ENCODE assay signal across 24 cellular contexts in genomic region chr1:228542981-228543380, GRCh38. TPM values are rescaled to one million over a fixed set of nuclear protein-coding genes. Genes with fewer than 3 reads are reported as not detected.
DNase-seq lines count a peak whose midpoint lies in the region; FAIRE-seq and TF ChIP-seq lines count a peak whose summit lies in the region.
"Had no signal": no experiment of that assay in that cellular context is flagged by ENCODE, and none has a peak within 500 bp of the region (broad histone marks: within the 10 kb centered on the region; RNA-seq: fewer than 3 reads in every experiment).

No MANE protein-coding gene starts in this region.

- intact Hi-C loops in cardiac septum (cut with DNase I) = no loop called here
- intact Hi-C loops in left ventricle myocardium inferior (cut with micrococcal nuclease) = no loop called here
- intact Hi-C loops in spleen (cut with DNase I; ENCODE audit: low total_unique reads) = no loop called here

- H3K36me3 Mint-ChIP-seq in chondrocyte (ENCODE audit: low read depth) = no peaks in the 10 kb centered on the region
- H3K36me3 Mint-ChIP-seq: CD8-positive, alpha-beta memory T cell had no signal

- H3K4me1 Mint-ChIP-seq in chondrocyte (ENCODE audit: low read depth) = no peaks in the 10 kb centered on the region
- H3K4me1 Mint-ChIP-seq: B cell; CD8-positive, alpha-beta memory T cell; GM23338 had no signal

- no peak overlapping the region for H3K4me3 Mint-ChIP-seq in chondrocyte (ENCODE audit: unreplicated experiment)
- H3K4me3 Mint-ChIP-seq: B cell; CD4-positive, alpha-beta T cell; CD8-positive, alpha-beta memory T cell; GM23338; H9; HFFc6 had no signal

- TF ChIP-seq POLR2A in spleen (IDR thresholded peaks at IDR 0.05) = no peak
- no peak for TF ChIP-seq POLR2A in GM12892 (IDR thresholded peaks at IDR 0.05; ENCODE audit: low read depth, low read length)

- WGBS in spleen, 5 donors = 61 to 74% (median 65%) methylated on average over 5 of the region's 5 CpGs

- H3K4me1 ChIP-seq in left ventricle myocardium inferior = peaks cover 13% of the 10 kb centered on the region
- no peaks in the 10 kb centered on the region for H3K4me1 ChIP-seq in spleen
- H3K4me1 ChIP-seq: BLaER1 had no signal

- H3K27ac ChIP-seq in left ventricle myocardium inferior (replicated peaks) = no peak overlapping the region
- no peak overlapping the region for H3K27ac ChIP-seq in spleen
- H3K27ac ChIP-seq: 22Rv1, BLaER1, C4-2B had no signal

- no peak for FAIRE-seq in GM12892 (lab: Jason Lieb, UNC)
- FAIRE-seq: A204.1, D721Med, GM12878, GM18507 had no signal

- H3K36me3 ChIP-seq in left ventricle myocardium inferior (no peaks in the 10 kb centered on the region), spleen (no peaks in the 10 kb centered on the region)
- H3K36me3 ChIP-seq: BLaER1 had no signal

- TF ChIP-seq CTCF in left ventricle myocardium inferior (IDR thresholded peaks at IDR 0.05; ENCODE audit: borderline replicate concordance) = no peak
- no peak for TF ChIP-seq CTCF in chondrocyte (IDR thresholded peaks at IDR 0.05)
- TF ChIP-seq CTCF in spleen (IDR thresholded peaks at IDR 0.05 in 8 of 11, conservative IDR thresholded peaks at IDR 0.05 in 3 of 11) = no peak

- H3K9me3 ChIP-seq in left ventricle myocardium inferior (replicated peaks) (peaks cover 5% of the 10 kb centered on the region), spleen (peaks cover 0 to 11% (median 0%) of the 10 kb centered on the region in 8 donors)

- H3K27ac Mint-ChIP-seq in chondrocyte (ENCODE audit: unreplicated experiment) = no peak overlapping the region
- H3K27ac Mint-ChIP-seq: B cell; CD4-positive, alpha-beta T cell; CD8-positive, alpha-beta memory T cell; GM23338; HFFc6 had no signal

- H3K27me3 Mint-ChIP-seq in chondrocyte (ENCODE audit: low read depth) = peaks cover 5% of the 10 kb centered on the region

- H3K9me3 Mint-ChIP-seq in chondrocyte (ENCODE audit: low read depth) = peaks cover 7% of the 10 kb centered on the region
- H3K9me3 Mint-ChIP-seq: CD4-positive, alpha-beta T cell; HFFc6 had no signal

- no peak overlapping the region for H3K4me3 ChIP-seq in left ventricle myocardium inferior
- H3K4me3 ChIP-seq in spleen = no peak overlapping the region
- H3K4me3 ChIP-seq: BLaER1, GM12878, GM23338 had no signal

- peak; percentile 41 for DNase-seq in cardiac septum (ENCODE audit: low spot score)
- no peak for DNase-seq in left ventricle myocardium inferior
- peak; percentile 2 for DNase-seq in chondrocyte (ENCODE audit: low spot score)
- DNase-seq in spleen = peak; percentile 3
- DNase-seq in activated naive CD4-positive, alpha-beta T cell (lab: John Stamatoyannopoulos, UW) = no peak
- no peak for DNase-seq in GM12892 (ENCODE audit: insufficient read length)
- no peak for DNase-seq in activated CD4-positive, alpha-beta T cell treated with anti-CD3 and anti-CD28 coated beads, Interleukin-2, amount 50 U/mL, for 4 hours
- DNase-seq: CD4-positive, alpha-beta T cell; CD8-positive, alpha-beta memory T cell; DMS 273 treated with DMSO at 0.1 percent for 48 hours; DMS79; EL; GDM1; H9; HFFc6 had no signal

- H3K27me3 ChIP-seq in left ventricle myocardium inferior (ENCODE audit: low read depth) = no peaks in the 10 kb centered on the region
- H3K27me3 ChIP-seq in spleen (replicated peaks in 1 of 7) = peaks cover 0 to 55% (median 0%) of the 10 kb centered on the region in 7 donors
- H3K27me3 ChIP-seq: BLaER1 had no signal

RNA-seq across cellular contexts. Expression of gene RNF187, which starts 55.8 kb away (rescaled TPM):
- total RNA-seq in cardiac septum (83.2 TPM), left ventricle myocardium inferior (79.5 TPM), chondrocyte (124 to 196 TPM (median 193 TPM) in 3 replicates), spleen (100 to 1,000 TPM in 2 of 7 donors, 10 to 100 TPM in 5; 38.9 to 118 (median 83.8) TPM)
- 10 to 100 TPM; 21.4 to 44.9 (median 30.7) TPM for polyA plus RNA-seq in spleen
- polyA plus RNA-seq in GM12892 (2012; ENCODE audit: missing spikeins) = 40.6 TPM

Comparison
In these comparisons a context has a peak if more than half of its experiments do, and no peak if none do; other contexts are left out.
1. DNase-seq: peak in cardiac septum (single experiment), chondrocyte (single experiment) and spleen (single experiment); none in left ventricle myocardium inferior (single experiment), activated naive CD4-positive, alpha-beta T cell (0 of 4), GM12892 (single experiment) and activated CD4-positive, alpha-beta T cell treated with anti-CD3 and anti-CD28 coated beads, Interleukin-2, amount 50 U/mL, for 4 hours (0 of 2).